In the genomic region with DNA sequence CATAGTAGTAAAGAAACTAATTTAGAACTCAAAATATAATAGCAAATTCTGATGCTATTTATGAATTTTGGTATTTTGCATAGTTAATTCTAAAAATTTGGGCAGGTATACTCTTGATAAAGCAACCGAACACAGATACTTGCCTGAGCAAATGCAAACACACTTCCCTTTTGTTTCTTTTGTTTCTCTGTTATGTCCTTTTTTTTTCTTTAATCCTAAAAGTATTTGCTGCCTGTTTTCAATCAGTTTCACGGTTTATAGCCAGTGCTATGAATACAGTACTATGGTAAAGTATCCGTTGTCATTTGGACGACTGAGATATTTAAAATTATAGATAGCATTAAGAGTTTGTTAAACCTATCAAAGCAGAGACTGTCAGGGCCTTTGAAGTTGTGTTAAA, we compare ENCODE assay signal across 14 cellular contexts. TPM values are rescaled to one million over a fixed set of nuclear protein-coding genes. Genes with fewer than 3 reads are reported as not detected.
DNase-seq lines count a peak whose midpoint lies in the region; ATAC-seq and TF ChIP-seq lines count a peak whose summit lies in the region.
"Had no signal": no experiment of that assay in that cellular context is flagged by ENCODE, and none has a peak within 500 bp of the region (broad histone marks: within the 10 kb centered on the region; RNA-seq: fewer than 3 reads in every experiment).

No MANE protein-coding gene starts in this region.

- peaks cover 14% of the 10 kb centered on the region; the same call in 2 of the 3 replicates for H3K4me1 Mint-ChIP-seq in GM23338

- no peak for ATAC-seq in GM23338
- ATAC-seq in HG03175 (IDR thresholded peaks at IDR 0.05; ENCODE audit: unreplicated experiment), result no peak
- ATAC-seq in GM19035 (IDR thresholded peaks at IDR 0.05; ENCODE audit: unreplicated experiment), result no peak
- ATAC-seq in GM18868 (IDR thresholded peaks at IDR 0.05; ENCODE audit: unreplicated experiment), result no peak

- H3K9me2 ChIP-seq in GM23338 (ENCODE audit: insufficient read depth), result no peaks in the 10 kb centered on the region
- no peaks in the 10 kb centered on the region for H3K9me2 ChIP-seq in hepatocyte (replicated peaks; ENCODE audit: insufficient read depth)

- H3K27me3 Mint-ChIP-seq in GM23338 (ENCODE audit: insufficient read depth, low read depth, poor library complexity), result no peaks in the 10 kb centered on the region
- H3K27me3 Mint-ChIP-seq: central memory CD8-positive, alpha-beta T cell had no signal

- H3K79me2 ChIP-seq in GM23338 (replicated peaks; ENCODE audit: insufficient read depth), result peaks cover 48% of the 10 kb centered on the region
- peaks cover 38% of the 10 kb centered on the region for H3K79me2 ChIP-seq in hepatocyte

- peaks cover 0 to 30% (median 12%) of the 10 kb centered on the region in 11 experiments; a peak in 10 of 22 replicates for H4K20me1 ChIP-seq in BLaER1 treated with 17β-estradiol and CSF1 and Interleukin-3, amounts not matched to agents 10 nM and 100 nM
- H4K20me1 ChIP-seq in GM23338 (replicated peaks; ENCODE audit: insufficient read depth) (no peaks in the 10 kb centered on the region), hepatocyte (ENCODE audit: insufficient read depth, poor library complexity, severe bottlenecking) (peaks cover 7% of the 10 kb centered on the region)

- H3F3A ChIP-seq in GM23338 (replicated peaks; ENCODE audit: low read depth), result no peaks in the 10 kb centered on the region

- H3K4me2 ChIP-seq in BLaER1 treated with 17β-estradiol and CSF1 and Interleukin-3, amounts not matched to agents 10 nM and 100 nM, result peak overlapping the region; percentile 11 to 75 (median 67); a peak in 18 of 22 replicates
- H3K4me2 ChIP-seq in GM23338 (peak overlapping the region; percentile 77), hepatocyte (peak overlapping the region; percentile 76)

- WGBS in hepatocyte (ENCODE audit: low lambda C conversion rate, missing lambda C conversion rate), result 40% methylated on average over 4 of the region's 4 CpGs

- no peaks in the 10 kb centered on the region; the same call in 2 of the 3 replicates for H3K9me3 Mint-ChIP-seq in GM23338
- H3K9me3 Mint-ChIP-seq: central memory CD8-positive, alpha-beta T cell had no signal

- H3K36me3 ChIP-seq in BLaER1 treated with 17β-estradiol and CSF1 and Interleukin-3, amounts not matched to agents 10 nM and 100 nM, result peaks cover 0 to 30% (median 15%) of the 10 kb centered on the region in 11 experiments; a peak in 11 of 22 replicates
- no peaks in the 10 kb centered on the region; the same call in 1 of the 2 replicates for H3K36me3 ChIP-seq in GM23338 (ENCODE audit: insufficient read depth)
- H3K36me3 ChIP-seq in hepatocyte (replicated peaks; ENCODE audit: insufficient read depth, low read depth), result no peaks in the 10 kb centered on the region
- H3K36me3 ChIP-seq: neutrophil had no signal

- H3K4me1 ChIP-seq in BLaER1 treated with 17β-estradiol and CSF1 and Interleukin-3, amounts not matched to agents 10 nM and 100 nM, result peaks cover 0 to 22% (median 18%) of the 10 kb centered on the region in 10 experiments; a peak in 13 of 20 replicates
- peaks cover 6% of the 10 kb centered on the region; the same call in 1 of the 2 replicates for H3K4me1 ChIP-seq in GM23338 (ENCODE audit: insufficient read depth)
- peaks cover 3% of the 10 kb centered on the region for H3K4me1 ChIP-seq in hepatocyte (ENCODE audit: insufficient read depth)

- no peak overlapping the region for H3K27ac Mint-ChIP-seq in GM23338

- peaks cover 0 to 12% (median 7%) of the 10 kb centered on the region in 11 experiments; a peak in 7 of 22 replicates for H3K9me3 ChIP-seq in BLaER1 treated with 17β-estradiol and CSF1 and Interleukin-3, amounts not matched to agents 10 nM and 100 nM (replicated peaks in 1 of 11)
- H3K9me3 ChIP-seq in hepatocyte (ENCODE audit: low read depth), result no peaks in the 10 kb centered on the region
- H3K9me3 ChIP-seq: neutrophil had no signal

- H3K9ac ChIP-seq in BLaER1 treated with 17β-estradiol and CSF1 and Interleukin-3, amounts not matched to agents 10 nM and 100 nM, result peak overlapping the region in 4 of 11 experiments; percentile 29 to 89 (median 41); a peak in 6 of 22 replicates

- peaks cover 93 to 100% (median 99%) of the 10 kb centered on the region in 11 experiments for H3K27me3 ChIP-seq in BLaER1 treated with 17β-estradiol and CSF1 and Interleukin-3, amounts not matched to agents 10 nM and 100 nM
- H3K27me3 ChIP-seq in GM23338 (ENCODE audit: insufficient read depth) (no peaks in the 10 kb centered on the region), hepatocyte (no peaks in the 10 kb centered on the region)
- H3K27me3 ChIP-seq: neutrophil had no signal

- DNase-seq in GM23338 (ENCODE audit: low spot score) (no peak), hepatocyte (ENCODE audit: low spot score) (no peak), DMS53 treated with DMSO at 0.1 percent for 48 hours (lab: John Stamatoyannopoulos, UW; ENCODE audit: unreplicated experiment) (no peak)
- DNase-seq: activated CD8-positive, alpha-beta memory T cell treated with anti-CD3 and anti-CD28 coated beads, Interleukin-2, amount 50 U/mL, for 48 hours; NCI-H187 treated with DMSO at 0.1 percent for 48 hours; NK-92 treated with Interleukin-12 subunit alpha and Interleukin-12 subunit beta, amount 100 ng/mL, for 24 hours; stimulated activated CD4-positive, alpha-beta T cell treated with anti-CD3 and anti-CD28 coated beads, Interleukin-15, amount 100 ng/mL, for 24 hours had no signal

- H3K4me3 Mint-ChIP-seq in GM23338, result peak overlapping the region; percentile 96

- peaks cover 12% of the 10 kb centered on the region; the same call in 2 of the 3 replicates for H3K36me3 Mint-ChIP-seq in GM23338 (ENCODE audit: low read depth)

- no peak for TF ChIP-seq CTCF in GM23338 (conservative IDR thresholded peaks at IDR 0.05; ENCODE audit: low read depth in 2 of 2)
- TF ChIP-seq CTCF in VCaP (conservative IDR thresholded peaks at IDR 0.05), result no peak
- no peak for TF ChIP-seq CTCF in hepatocyte (IDR thresholded peaks at IDR 0.05; ENCODE audit: poor library complexity)

- peak overlapping the region in 2 of 11 experiments; percentile 2 to 3; a peak in 1 of 22 replicates for H3K27ac ChIP-seq in BLaER1 treated with 17β-estradiol and CSF1 and Interleukin-3, amounts not matched to agents 10 nM and 100 nM
- H3K27ac ChIP-seq in GM23338 (ENCODE audit: low read depth), result no peak overlapping the region
- H3K27ac ChIP-seq in VCaP, result peak overlapping the region; percentile 92; the same call in 1 of the 2 replicates
- no peak overlapping the region for H3K27ac ChIP-seq in hepatocyte
- H3K27ac ChIP-seq: neutrophil had no signal

- H3K4me3 ChIP-seq in BLaER1 treated with 17β-estradiol and CSF1 and Interleukin-3, amounts not matched to agents 10 nM and 100 nM, result peak overlapping the region in 4 of 10 experiments; percentile 74 to 80 (median 78); a peak in 5 of 20 replicates
- peak overlapping the region; percentile 90; the same call in 1 of the 2 replicates for H3K4me3 ChIP-seq in GM23338
- H3K4me3 ChIP-seq in hepatocyte, result peak overlapping the region; percentile 54

- H2AFZ ChIP-seq in GM23338, result no peak overlapping the region
- no peak overlapping the region for H2AFZ ChIP-seq in hepatocyte

RNA-seq across cellular contexts. Expression of a gene that starts 2.6 kb away (rescaled TPM):
- 55.1 and 56.5 TPM in 2 replicates for total RNA-seq in GM23338 (2014; rRNA removed; shearing (Covaris generic))
- polyA plus RNA-seq in GM23338 (2016; fragmentation: Nextera tagmentation; extraction: Ambion mirVana) (36.6 and 42.0 TPM in 2 replicates), hepatocyte (14.1 and 15.8 TPM in 2 replicates)
- total RNA-seq in hepatocyte, result 20.8 and 23.5 TPM in 2 replicates
